ENCODE assay signal across 19 cellular contexts in the genomic region with DNA sequence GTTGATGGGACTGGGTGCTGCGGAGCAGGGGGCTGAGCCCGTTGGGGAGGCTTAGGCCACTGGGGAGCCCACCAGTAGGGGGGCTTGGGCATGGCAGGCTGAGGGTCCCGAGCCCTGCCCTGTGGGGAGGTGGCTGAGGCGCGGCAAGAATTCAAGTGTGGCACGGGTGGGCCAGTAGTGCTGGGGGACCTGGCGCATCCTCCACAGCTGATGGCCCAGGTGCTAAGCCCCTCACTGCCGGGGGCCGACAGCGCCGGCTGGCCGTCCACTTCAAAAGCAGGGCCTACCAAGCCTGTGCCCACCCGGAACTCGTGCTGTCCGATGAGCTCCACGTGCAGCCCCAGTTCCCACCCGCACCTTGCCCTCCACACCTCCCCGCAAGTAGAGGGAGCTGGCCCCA.
A peak's percentile ranks its signal among the peaks of the same experiment; 100 is the strongest.
DNase-seq lines count a peak whose midpoint lies in the region; ATAC-seq lines count a peak whose summit lies in the region.
"Had no signal": no experiment of that assay in that cellular context is flagged by ENCODE, and none has a peak within 500 bp of the region (broad histone marks: within the 10 kb centered on the region; RNA-seq: fewer than 3 reads in every experiment).

No MANE protein-coding gene starts in this region.

- no peak overlapping the region for H4K91ac ChIP-seq in neuronal stem cell (ENCODE audit: low read depth, low read length, poor library complexity)

- H3K79me1 ChIP-seq in neuronal stem cell (ENCODE audit: low read depth, low read length): no peaks in the 10 kb centered on the region

- H3K4ac ChIP-seq in neuronal stem cell (ENCODE audit: low read length): no peak overlapping the region

- H3K36me3 Mint-ChIP-seq in stimulated activated effector memory CD8-positive, alpha-beta T cell treated with anti-CD3 and anti-CD28 coated beads, Interleukin-12 subunit alpha, Interleukin-12 subunit beta, amount 100 ng/mL, for 72 hours: no peaks in the 10 kb centered on the region
- H3K36me3 Mint-ChIP-seq: CD4-positive, CD25-positive, alpha-beta regulatory T cell; CD8-positive, alpha-beta T cell had no signal

- H3K27ac Mint-ChIP-seq in stimulated activated naive CD8-positive, alpha-beta T cell treated with anti-CD3 and anti-CD28 coated beads, Interleukin-15, amount 100 ng/mL, for 72 hours: no peak overlapping the region
- no peak overlapping the region for H3K27ac Mint-ChIP-seq in stimulated activated effector memory CD8-positive, alpha-beta T cell treated with anti-CD3 and anti-CD28 coated beads, Interleukin-12 subunit alpha, Interleukin-12 subunit beta, amount 100 ng/mL, for 72 hours
- H3K27ac Mint-ChIP-seq: B cell; CD4-positive, CD25-positive, alpha-beta regulatory T cell; CD8-positive, alpha-beta T cell; GM23338; HFFc6 had no signal

- no peak for DNase-seq in stimulated activated naive CD8-positive, alpha-beta T cell treated with anti-CD3 and anti-CD28 coated beads, Interleukin-15, amount 100 ng/mL, for 72 hours
- no peak for DNase-seq in stimulated activated naive CD8-positive, alpha-beta T cell treated with anti-CD3 and anti-CD28 coated beads, Interleukin-15, Interleukin-2, amounts not matched to agents 100 U/mL and 50 U/mL, for 24 hours
- no peak for DNase-seq in neuronal stem cell (ENCODE audit: low spot score)
- no peak for DNase-seq in stimulated activated effector memory CD8-positive, alpha-beta T cell treated with anti-CD3 and anti-CD28 coated beads, Interleukin-12 subunit alpha, Interleukin-12 subunit beta, amount 100 ng/mL, for 72 hours (ENCODE audit: low spot score in 2 of 2)
- no peak for DNase-seq in GDM1 (lab: John Stamatoyannopoulos, UW)
- no peak for DNase-seq in Ammon's horn (ENCODE audit: low spot score)
- DNase-seq: Caco-2; CD4-positive, CD25-positive, alpha-beta regulatory T cell; CD8-positive, alpha-beta T cell; DMS79; EL; GF-D8; HFFc6 had no signal

- no peaks in the 10 kb centered on the region for H3K4me1 ChIP-seq in neuronal stem cell (ENCODE audit: control insufficient read depth in 2 of 2, insufficient read depth in 1 of 2, low read depth in 1 of 2, low read length in 2 of 2)
- H3K4me1 ChIP-seq: BLaER1, Caco-2 had no signal

- peak overlapping the region; percentile 65 for H4K8ac ChIP-seq in neuronal stem cell (ENCODE audit: low read depth, low read length)

- no peak overlapping the region for H2AFZ ChIP-seq in neuronal stem cell (ENCODE audit: low read length)
- H2AFZ ChIP-seq: GM23338 had no signal

- H3K14ac ChIP-seq in neuronal stem cell (ENCODE audit: low read length): peak overlapping the region; percentile 38

- no peak overlapping the region for H2BK15ac ChIP-seq in neuronal stem cell (ENCODE audit: low read length)

- H3K4me1 Mint-ChIP-seq in stimulated activated naive CD8-positive, alpha-beta T cell treated with anti-CD3 and anti-CD28 coated beads, Interleukin-15, amount 100 ng/mL, for 72 hours: no peaks in the 10 kb centered on the region
- H3K4me1 Mint-ChIP-seq in stimulated activated effector memory CD8-positive, alpha-beta T cell treated with anti-CD3 and anti-CD28 coated beads, Interleukin-12 subunit alpha, Interleukin-12 subunit beta, amount 100 ng/mL, for 72 hours: no peaks in the 10 kb centered on the region
- H3K4me1 Mint-ChIP-seq: B cell; CD4-positive, CD25-positive, alpha-beta regulatory T cell had no signal

- no peak overlapping the region for H2AK5ac ChIP-seq in neuronal stem cell (ENCODE audit: low read depth, low read length)

- H3K4me3 Mint-ChIP-seq in stimulated activated naive CD8-positive, alpha-beta T cell treated with anti-CD3 and anti-CD28 coated beads, Interleukin-15, amount 100 ng/mL, for 72 hours: no peak overlapping the region
- no peak overlapping the region for H3K4me3 Mint-ChIP-seq in stimulated activated effector memory CD8-positive, alpha-beta T cell treated with anti-CD3 and anti-CD28 coated beads, Interleukin-12 subunit alpha, Interleukin-12 subunit beta, amount 100 ng/mL, for 72 hours
- H3K4me3 Mint-ChIP-seq: B cell; CD4-positive, CD25-positive, alpha-beta regulatory T cell; CD8-positive, alpha-beta T cell; GM23338; HFFc6 had no signal

- no peak overlapping the region for H3K4me3 ChIP-seq in neuronal stem cell (ENCODE audit: low read length in 2 of 2)
- H3K4me3 ChIP-seq: BLaER1, HAP-1 had no signal

- no peak overlapping the region for H2BK120ac ChIP-seq in neuronal stem cell (ENCODE audit: low read depth, low read length)

- H3K23ac ChIP-seq in neuronal stem cell (ENCODE audit: low read depth, low read length, poor library complexity): no peak overlapping the region

- no peak overlapping the region for H2BK5ac ChIP-seq in neuronal stem cell (ENCODE audit: low read length)

- no peak overlapping the region for H3K4me2 ChIP-seq in neuronal stem cell (ENCODE audit: insufficient read depth, low read length, poor library complexity, severe bottlenecking)
- H3K4me2 ChIP-seq: BLaER1, GM23338 had no signal

- peaks cover 5 to 22% of the 10 kb centered on the region in 2 donors for H3K9me3 Mint-ChIP-seq in stimulated activated naive CD8-positive, alpha-beta T cell treated with anti-CD3 and anti-CD28 coated beads, Interleukin-15, amount 100 ng/mL, for 72 hours
- H3K9me3 Mint-ChIP-seq in stimulated activated effector memory CD8-positive, alpha-beta T cell treated with anti-CD3 and anti-CD28 coated beads, Interleukin-12 subunit alpha, Interleukin-12 subunit beta, amount 100 ng/mL, for 72 hours: peaks cover 7% of the 10 kb centered on the region

- H3K27me3 ChIP-seq in neuronal stem cell (ENCODE audit: control insufficient read depth in 3 of 3, insufficient read depth in 3 of 3, low read depth in 1 of 3, low read length in 3 of 3): no peaks in the 10 kb centered on the region
- H3K27me3 ChIP-seq: BLaER1 had no signal

- peak; percentile 42 for ATAC-seq in stimulated activated naive CD8-positive, alpha-beta T cell treated with anti-CD3 and anti-CD28 coated beads, Interleukin-15, amount 100 ng/mL, for 72 hours
- ATAC-seq in stimulated activated naive CD8-positive, alpha-beta T cell treated with anti-CD3 and anti-CD28 coated beads, Interleukin-15, Interleukin-2, amounts not matched to agents 100 U/mL and 50 U/mL, for 24 hours: no peak
- peak; percentile 28 for ATAC-seq in stimulated activated effector memory CD8-positive, alpha-beta T cell treated with anti-CD3 and anti-CD28 coated beads, Interleukin-12 subunit alpha, Interleukin-12 subunit beta, amount 100 ng/mL, for 72 hours
- ATAC-seq in HG02678 (IDR thresholded peaks at IDR 0.05; ENCODE audit: unreplicated experiment): no peak
- ATAC-seq: CD8-positive, alpha-beta T cell; GM23338 had no signal

- no peak overlapping the region for H3K18ac ChIP-seq in neuronal stem cell (ENCODE audit: low read length)

- H2BK12ac ChIP-seq in neuronal stem cell (ENCODE audit: low read length): no peak overlapping the region

- H3K27me3 Mint-ChIP-seq in stimulated activated naive CD8-positive, alpha-beta T cell treated with anti-CD3 and anti-CD28 coated beads, Interleukin-15, amount 100 ng/mL, for 72 hours: no peaks in the 10 kb centered on the region
- H3K27me3 Mint-ChIP-seq: B cell; CD4-positive, CD25-positive, alpha-beta regulatory T cell had no signal

- WGBS in neuronal stem cell (ENCODE audit: extremely low coverage in 2 of 2, insufficient read length in 2 of 2, insufficient replicate concordance in 1 of 2), 2 donors: no CpG with 5 or more reads among the region's 18 CpGs

- H3K36me3 ChIP-seq in neuronal stem cell (replicated peaks in 1 of 2; ENCODE audit: control insufficient read depth in 2 of 2, insufficient read depth in 2 of 2, low read length in 2 of 2): no peaks in the 10 kb centered on the region
- H3K36me3 ChIP-seq: BLaER1, HAP-1 had no signal

- H3K9me3 ChIP-seq in neuronal stem cell (replicated peaks in 1 of 2; ENCODE audit: control insufficient read depth in 2 of 2, insufficient read depth in 1 of 2, low read depth in 1 of 2, low read length in 2 of 2): peaks cover 5 to 6% of the 10 kb centered on the region in 2 donors
- H3K9me3 ChIP-seq: HAP-1 had no signal

- no peak overlapping the region for H3K9ac ChIP-seq in neuronal stem cell (ENCODE audit: low read depth, low read length, poor library complexity)
- H3K9ac ChIP-seq: BLaER1 had no signal

- H3K27ac ChIP-seq in neuronal stem cell (replicated peaks; ENCODE audit: low read length): no peak overlapping the region
- H3K27ac ChIP-seq: BLaER1, C4-2B had no signal

Comparison
In these comparisons a context has a peak if more than half of its experiments do, and no peak if none do; other contexts are left out.
1. ATAC-seq: peak in stimulated activated naive CD8-positive, alpha-beta T cell treated with anti-CD3 and anti-CD28 coated beads, Interleukin-15, amount 100 ng/mL, for 72 hours (single experiment) and stimulated activated effector memory CD8-positive, alpha-beta T cell treated with anti-CD3 and anti-CD28 coated beads, Interleukin-12 subunit alpha, Interleukin-12 subunit beta, amount 100 ng/mL, for 72 hours (single experiment); none in stimulated activated naive CD8-positive, alpha-beta T cell treated with anti-CD3 and anti-CD28 coated beads, Interleukin-15, Interleukin-2, amounts not matched to agents 100 U/mL and 50 U/mL, for 24 hours (single experiment) and HG02678 (single experiment).